Comparison of ENCODE assay signal across 9 cellular contexts in the genomic region with DNA sequence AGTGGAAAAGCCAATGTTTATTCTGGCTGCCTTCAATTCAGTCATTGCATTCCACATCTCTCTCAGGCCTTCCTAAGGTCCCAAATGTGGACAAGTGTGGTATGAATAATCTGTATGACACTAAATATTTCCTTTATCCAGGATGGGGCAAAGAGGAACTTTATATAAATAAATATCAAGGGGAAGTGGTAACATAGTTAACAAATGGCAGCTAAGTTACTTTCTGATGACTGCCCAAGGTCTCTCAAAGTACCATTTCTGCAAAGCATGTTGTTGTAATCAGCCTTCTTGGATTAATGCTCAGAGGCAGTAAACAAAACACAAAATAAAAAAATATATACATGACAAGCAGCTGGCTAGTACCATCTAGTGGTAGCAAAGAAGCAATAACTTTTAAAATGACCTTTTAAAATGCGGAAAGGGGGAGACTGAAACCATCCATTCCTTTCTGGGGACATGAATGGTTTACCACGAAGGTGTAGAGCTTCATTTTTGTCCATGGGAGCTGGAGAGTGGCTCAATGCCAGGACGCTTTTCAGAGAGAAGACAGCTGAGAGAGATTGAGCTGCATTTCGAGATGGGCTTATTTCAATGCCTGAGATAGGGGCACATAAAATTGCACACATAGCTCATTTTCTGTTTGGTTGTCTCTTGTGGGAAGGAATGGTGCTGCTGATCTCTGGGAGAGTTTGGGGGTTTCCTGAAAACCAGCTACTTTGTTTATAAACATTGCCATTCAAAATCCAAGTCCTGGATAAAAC.
DNase-seq lines count a peak whose midpoint lies in the region; ATAC-seq and TF ChIP-seq lines count a peak whose summit lies in the region.
"Had no signal": no experiment of that assay in that cellular context is flagged by ENCODE, and none has a peak within 500 bp of the region (broad histone marks: within the 10 kb centered on the region; RNA-seq: fewer than 3 reads in every experiment).

No MANE protein-coding gene starts in this region.

- H2BK5ac ChIP-seq in IMR-90 (ENCODE audit: low read depth, low read length, poor library complexity, severe bottlenecking), result no peak overlapping the region

- H4K91ac ChIP-seq in IMR-90 (ENCODE audit: insufficient read depth, low read depth, low read length), result no peak overlapping the region

- no peaks in the 10 kb centered on the region for H3K9me2 ChIP-seq in DOHH2 (replicated peaks; ENCODE audit: control insufficient read depth, low read length)

- no peak overlapping the region for H3K27ac Mint-ChIP-seq in WTC11
- H3K27ac Mint-ChIP-seq in activated CD4-positive, alpha-beta memory T cell treated with anti-CD3 and anti-CD28 coated beads, Interleukin-2, amount 10 ng/mL, durations not matched to agents 7 days and 5 days, result no peak overlapping the region
- H3K27ac Mint-ChIP-seq in stimulated activated naive CD8-positive, alpha-beta T cell treated with anti-CD3 and anti-CD28 coated beads, Interleukin-15, amount 100 ng/mL, for 72 hours, result no peak overlapping the region
- H3K27ac Mint-ChIP-seq in activated CD4-positive, alpha-beta T cell treated with anti-CD3 and anti-CD28 coated beads, Interleukin-2, amount 10 ng/mL, durations not matched to agents 24 days and 14 days, result no peak overlapping the region

- H3K9me3 ChIP-seq in DOHH2 (ENCODE audit: control insufficient read depth, insufficient read depth, low read length) (no peaks in the 10 kb centered on the region; the same call in 1 of the 2 replicates), IMR-90 (ENCODE audit: control insufficient read depth, insufficient read depth, low read length) (no peaks in the 10 kb centered on the region)

- in situ Hi-C loops in IMR-90 (cut with MboI; ENCODE audit: low sequenced_read_pairs), result no loop called here

- TF ChIP-seq CTCF in DOHH2 (IDR thresholded peaks at IDR 0.05; ENCODE audit: low read depth, low read length, poor library complexity, severe bottlenecking), result peak; percentile 58
- peak; percentile 51 for TF ChIP-seq CTCF in IMR-90 (conservative IDR thresholded peaks at IDR 0.05; ENCODE audit: low read depth, low read length)
- 0 out of 2 replicates have a peak, but pooled peaks have one; percentile 28 for TF ChIP-seq CTCF in WTC11 (IDR thresholded peaks at IDR 0.05)
- TF ChIP-seq CTCF in kidney epithelial cell (IDR thresholded peaks at IDR 0.05; ENCODE audit: insufficient read depth, low read length, poor library complexity, severe bottlenecking), result peak; percentile 55

- no peak overlapping the region for H2AK5ac ChIP-seq in IMR-90 (ENCODE audit: low read depth, low read length)

- H2BK20ac ChIP-seq in IMR-90 (ENCODE audit: low read depth, low read length), result no peak overlapping the region

- ATAC-seq in IMR-90 (ENCODE audit: low read depth), result peak; percentile 75
- ATAC-seq in WTC11, result peak; percentile 70
- ATAC-seq in stimulated activated naive CD8-positive, alpha-beta T cell treated with anti-CD3 and anti-CD28 coated beads, Interleukin-15, amount 100 ng/mL, for 72 hours, result no peak
- ATAC-seq: K562 had no signal

- TF ChIP-seq RAD21 in IMR-90 (IDR thresholded peaks at IDR 0.05; ENCODE audit: low read length), result peak; percentile 51

- no peak overlapping the region for H3K56ac ChIP-seq in IMR-90 (ENCODE audit: extremely low read depth, insufficient read depth, low read length)

- H2AFZ ChIP-seq in IMR-90 (replicated peaks; ENCODE audit: low read length, poor library complexity), result no peak overlapping the region

- no peaks in the 10 kb centered on the region for H3K27me3 Mint-ChIP-seq in WTC11 (ENCODE audit: low read depth)
- peaks cover 2% of the 10 kb centered on the region for H3K27me3 Mint-ChIP-seq in activated CD4-positive, alpha-beta memory T cell treated with anti-CD3 and anti-CD28 coated beads, Interleukin-2, amount 10 ng/mL, durations not matched to agents 7 days and 5 days
- H3K27me3 Mint-ChIP-seq in stimulated activated naive CD8-positive, alpha-beta T cell treated with anti-CD3 and anti-CD28 coated beads, Interleukin-15, amount 100 ng/mL, for 72 hours, result no peaks in the 10 kb centered on the region
- H3K27me3 Mint-ChIP-seq in activated CD4-positive, alpha-beta T cell treated with anti-CD3 and anti-CD28 coated beads, Interleukin-2, amount 10 ng/mL, durations not matched to agents 24 days and 14 days, result no peaks in the 10 kb centered on the region

- H3K9ac ChIP-seq in IMR-90 (ENCODE audit: low read depth, low read length), result no peak overlapping the region

- H3K4me2 ChIP-seq in DOHH2 (ENCODE audit: low read length) (peak overlapping the region; percentile 26; the same call in 1 of the 2 replicates), IMR-90 (ENCODE audit: low read depth, low read length) (peak overlapping the region; percentile 81; the same call in 1 of the 2 replicates)

- H2BK15ac ChIP-seq in IMR-90 (ENCODE audit: low read depth, low read length), result no peak overlapping the region

- no peak overlapping the region for H3K4ac ChIP-seq in IMR-90 (ENCODE audit: low read depth, low read length)

- no peak overlapping the region for H2BK120ac ChIP-seq in IMR-90 (ENCODE audit: low read depth, low read length)

- H3K9me1 ChIP-seq in IMR-90 (ENCODE audit: insufficient read depth, low read length), result no peaks in the 10 kb centered on the region

- dilution Hi-C loops in IMR-90 (cut with HindIII; ENCODE audit: low sequenced_read_pairs, unreplicated experiment), result no loop called here

- no peak overlapping the region for H3K23ac ChIP-seq in IMR-90 (ENCODE audit: low read depth, low read length)

- intact Hi-C loops in IMR-90 (cut with micrococcal nuclease), result loop anchor here (1.0 kb wide), 3 partner anchors 146 to 1080 kb away; no protein-coding TSS in a partner anchor
- intact Hi-C loops in activated CD4-positive, alpha-beta T cell treated with anti-CD3 and anti-CD28 coated beads, Interleukin-2, amount 10 ng/mL, durations not matched to agents 24 days and 14 days (cut with micrococcal nuclease), result no loop called here

- H3K27ac ChIP-seq in DOHH2 (ENCODE audit: low read depth, low read length), result no peak overlapping the region
- no peak overlapping the region for H3K27ac ChIP-seq in IMR-90 (ENCODE audit: insufficient read depth, low read length)

- no peak overlapping the region for H3K18ac ChIP-seq in IMR-90 (ENCODE audit: low read depth, low read length)

- TF ChIP-seq POLR2A in IMR-90 (IDR thresholded peaks at IDR 0.05; ENCODE audit: low read depth, low read length), result no peak

- H3K79me1 ChIP-seq in IMR-90 (ENCODE audit: low read depth in 1 of 2, low read length in 2 of 2), result no peaks in the 10 kb centered on the region

- no peak overlapping the region for H4K8ac ChIP-seq in IMR-90 (ENCODE audit: low read depth in 2 of 2, low read length in 2 of 2)

- no CpG with 5 or more reads among the region's 4 CpGs for WGBS in IMR-90 (ENCODE audit: extremely low coverage in 2 of 2, insufficient read length in 1 of 2), 2 experiments

- no peak overlapping the region for H2AK9ac ChIP-seq in IMR-90 (replicated peaks; ENCODE audit: low read depth, low read length, poor library complexity)

- no peaks in the 10 kb centered on the region for H3K27me3 ChIP-seq in DOHH2 (ENCODE audit: control insufficient read depth, low read length)
- no peaks in the 10 kb centered on the region for H3K27me3 ChIP-seq in IMR-90 (ENCODE audit: control insufficient read depth, insufficient read depth, low read length)
- H3K27me3 ChIP-seq in kidney epithelial cell (ENCODE audit: control insufficient read depth, insufficient read depth, low read length), result no peaks in the 10 kb centered on the region

- H3K4me3 Mint-ChIP-seq in WTC11, result no peak overlapping the region
- no peak overlapping the region for H3K4me3 Mint-ChIP-seq in activated CD4-positive, alpha-beta memory T cell treated with anti-CD3 and anti-CD28 coated beads, Interleukin-2, amount 10 ng/mL, durations not matched to agents 7 days and 5 days
- no peak overlapping the region for H3K4me3 Mint-ChIP-seq in stimulated activated naive CD8-positive, alpha-beta T cell treated with anti-CD3 and anti-CD28 coated beads, Interleukin-15, amount 100 ng/mL, for 72 hours
- H3K4me3 Mint-ChIP-seq in activated CD4-positive, alpha-beta T cell treated with anti-CD3 and anti-CD28 coated beads, Interleukin-2, amount 10 ng/mL, durations not matched to agents 24 days and 14 days, result no peak overlapping the region

- H3K4me1 ChIP-seq in DOHH2 (ENCODE audit: control insufficient read depth, low read length) (peaks cover 3% of the 10 kb centered on the region; the same call in 1 of the 2 replicates), IMR-90 (ENCODE audit: control insufficient read depth, insufficient read depth, low read length) (peaks cover 2% of the 10 kb centered on the region; the same call in 1 of the 2 replicates)

- H3K9me3 Mint-ChIP-seq in WTC11, result no peaks in the 10 kb centered on the region
- no peaks in the 10 kb centered on the region for H3K9me3 Mint-ChIP-seq in activated CD4-positive, alpha-beta memory T cell treated with anti-CD3 and anti-CD28 coated beads, Interleukin-2, amount 10 ng/mL, durations not matched to agents 7 days and 5 days
- H3K9me3 Mint-ChIP-seq in stimulated activated naive CD8-positive, alpha-beta T cell treated with anti-CD3 and anti-CD28 coated beads, Interleukin-15, amount 100 ng/mL, for 72 hours, result peaks cover 5 to 8% of the 10 kb centered on the region in 2 donors
- no peaks in the 10 kb centered on the region for H3K9me3 Mint-ChIP-seq in activated CD4-positive, alpha-beta T cell treated with anti-CD3 and anti-CD28 coated beads, Interleukin-2, amount 10 ng/mL, durations not matched to agents 24 days and 14 days

- no peaks in the 10 kb centered on the region for H3K79me2 ChIP-seq in DOHH2 (ENCODE audit: control insufficient read depth, low read length)

- POLR2A ChIA-PET in IMR-90 (lab: Charles Lee; ENCODE audit: unreplicated experiment), result no interaction called here
- POLR2A ChIA-PET in WTC11 (lab: Charles Lee), result no interaction called here
- POLR2A ChIA-PET in activated CD4-positive, alpha-beta memory T cell treated with anti-CD3 and anti-CD28 coated beads, Interleukin-2, amount 10 ng/mL, durations not matched to agents 7 days and 5 days (lab: Charles Lee), result no interaction called here

- no TSS peak for BruUV-seq in IMR-90 (replicated peaks; lab: Mats Ljungman, UMichigan)

- no peak overlapping the region for H3K14ac ChIP-seq in IMR-90 (replicated peaks; ENCODE audit: low read depth, low read length)

- DNase-seq in IMR-90 (peak; percentile 1), WTC11 (ENCODE audit: low spot score) (no peak), kidney epithelial cell (ENCODE audit: low read depth) (no peak), ureter (ENCODE audit: low spot score) (no peak)
- no peak for DNase-seq in activated CD4-positive, alpha-beta memory T cell treated with anti-CD3 and anti-CD28 coated beads, Interleukin-2, amount 10 ng/mL, durations not matched to agents 7 days and 5 days
- no peak for DNase-seq in stimulated activated naive CD8-positive, alpha-beta T cell treated with anti-CD3 and anti-CD28 coated beads, Interleukin-15, amount 100 ng/mL, for 72 hours
- no peak for DNase-seq in activated CD4-positive, alpha-beta T cell treated with anti-CD3 and anti-CD28 coated beads, Interleukin-2, amount 10 ng/mL, durations not matched to agents 24 days and 14 days

- H3K4me1 Mint-ChIP-seq in WTC11, result peaks cover 11% of the 10 kb centered on the region
- no peaks in the 10 kb centered on the region for H3K4me1 Mint-ChIP-seq in activated CD4-positive, alpha-beta memory T cell treated with anti-CD3 and anti-CD28 coated beads, Interleukin-2, amount 10 ng/mL, durations not matched to agents 7 days and 5 days
- H3K4me1 Mint-ChIP-seq in stimulated activated naive CD8-positive, alpha-beta T cell treated with anti-CD3 and anti-CD28 coated beads, Interleukin-15, amount 100 ng/mL, for 72 hours, result no peaks in the 10 kb centered on the region
- no peaks in the 10 kb centered on the region for H3K4me1 Mint-ChIP-seq in activated CD4-positive, alpha-beta T cell treated with anti-CD3 and anti-CD28 coated beads, Interleukin-2, amount 10 ng/mL, durations not matched to agents 24 days and 14 days

- 0 out of 2 replicates have a peak overlapping the region, but pooled peaks have one; percentile 17 for H3K4me3 ChIP-seq in DOHH2 (ENCODE audit: low read length)
- H3K4me3 ChIP-seq in IMR-90 (ENCODE audit: insufficient read depth, low read depth, low read length), result no peak overlapping the region
- no peak overlapping the region for H3K4me3 ChIP-seq in kidney epithelial cell (ENCODE audit: low read depth, low read length)
- H3K4me3 ChIP-seq: K562 had no signal

- H3K36me3 Mint-ChIP-seq in WTC11, result no peaks in the 10 kb centered on the region
- H3K36me3 Mint-ChIP-seq in activated CD4-positive, alpha-beta memory T cell treated with anti-CD3 and anti-CD28 coated beads, Interleukin-2, amount 10 ng/mL, durations not matched to agents 7 days and 5 days (ENCODE audit: low read depth), result no peaks in the 10 kb centered on the region
- no peaks in the 10 kb centered on the region for H3K36me3 Mint-ChIP-seq in activated CD4-positive, alpha-beta T cell treated with anti-CD3 and anti-CD28 coated beads, Interleukin-2, amount 10 ng/mL, durations not matched to agents 24 days and 14 days (ENCODE audit: low read depth)

- no peak overlapping the region for H4K5ac ChIP-seq in IMR-90 (ENCODE audit: low read depth, low read length)

- H3K36me3 ChIP-seq in DOHH2 (ENCODE audit: control insufficient read depth, low read length), result no peaks in the 10 kb centered on the region
- no peaks in the 10 kb centered on the region for H3K36me3 ChIP-seq in IMR-90 (ENCODE audit: control insufficient read depth, insufficient read depth, low read length)
- no peaks in the 10 kb centered on the region for H3K36me3 ChIP-seq in kidney epithelial cell (ENCODE audit: control insufficient read depth, insufficient read depth, low read length)

- H3F3A ChIP-seq in DOHH2 (ENCODE audit: control insufficient read depth, insufficient read depth), result no peaks in the 10 kb centered on the region

- CTCF ChIA-PET in IMR-90 (lab: Yijun Ruan, JAX) (interaction anchor here (0.6 to 1.0 kb wide), 6 partner anchors 12 to 150 kb away, joined by 3 to 7 read pairs (median 4); no protein-coding TSS in a partner anchor), WTC11 (lab: Charles Lee) (interaction anchor here (0.9 to 1.4 kb wide), 12 partner anchors 16 to 1088 kb away, joined by 3 to 6 read pairs (median 3); no protein-coding TSS in a partner anchor)
- CTCF ChIA-PET in activated CD4-positive, alpha-beta memory T cell treated with anti-CD3 and anti-CD28 coated beads, Interleukin-2, amount 10 ng/mL, durations not matched to agents 7 days and 5 days (lab: Charles Lee), result no interaction called here

- H4K20me1 ChIP-seq in DOHH2 (ENCODE audit: control insufficient read depth, insufficient read depth, low read depth, low read length), result no peaks in the 10 kb centered on the region
- H4K20me1 ChIP-seq in IMR-90 (ENCODE audit: insufficient read depth, low read length), result no peaks in the 10 kb centered on the region
